14 cellular contexts compared by ENCODE assay signal in the genomic region with DNA sequence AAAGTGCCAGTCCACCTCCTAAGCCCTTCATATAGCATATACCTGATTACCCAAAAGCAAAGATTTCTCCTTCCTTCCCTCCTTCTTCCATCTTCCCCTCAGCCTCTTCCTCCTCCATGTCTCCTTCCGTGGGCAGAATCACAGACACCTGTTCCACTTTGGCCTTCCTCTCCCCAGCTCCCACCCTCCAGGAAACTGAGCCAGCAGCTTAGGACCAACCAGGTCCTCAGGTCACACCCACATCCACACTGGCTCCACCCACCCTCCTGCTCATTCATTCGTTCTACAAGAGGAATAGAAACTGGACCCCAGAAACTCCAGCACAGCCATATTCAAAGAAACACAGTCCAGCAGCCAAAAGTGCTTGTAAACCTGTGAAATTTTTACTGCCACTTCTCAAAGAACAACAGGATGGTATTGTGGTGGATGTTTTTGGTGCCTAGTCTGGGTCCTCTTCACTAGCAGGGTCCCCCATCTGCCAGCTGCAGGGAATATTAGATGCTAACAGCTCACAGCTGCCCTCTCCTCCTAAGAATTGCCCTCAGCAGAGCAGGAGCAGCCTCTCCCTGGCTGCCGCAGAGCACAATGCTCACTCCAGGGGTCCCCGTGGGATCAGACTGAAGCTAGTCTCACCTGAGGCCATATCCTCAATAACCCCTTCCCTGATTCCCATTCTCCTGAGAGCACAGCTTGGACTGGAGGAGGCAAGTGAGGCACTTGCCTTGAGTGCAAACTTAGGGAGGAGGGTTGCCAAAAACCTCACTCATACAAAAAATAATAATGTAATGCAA. TPM values are rescaled to one million over a fixed set of nuclear protein-coding genes. Genes with fewer than 3 reads are reported as not detected.
A peak's percentile ranks its signal among the peaks of the same experiment; 100 is the strongest.
DNase-seq lines count a peak whose midpoint lies in the region; ATAC-seq and TF ChIP-seq lines count a peak whose summit lies in the region.
"Had no signal": no experiment of that assay in that cellular context is flagged by ENCODE, and none has a peak within 500 bp of the region (broad histone marks: within the 10 kb centered on the region; RNA-seq: fewer than 3 reads in every experiment).

No MANE protein-coding gene starts in this region.

- CTCF ChIA-PET in GM10248 (lab: Yijun Ruan, JAX): interaction anchor here (1.3 to 4.7 kb wide), 5 partner anchors 7 to 87 kb away, joined by 3 to 19 read pairs (median 4); no protein-coding TSS in a partner anchor

- H3K27ac Mint-ChIP-seq in mesothelial cell of epicardium: no peak overlapping the region
- H3K27ac Mint-ChIP-seq: memory B cell had no signal

- DNase-seq in GM10248 (ENCODE audit: extremely low spot score) (peak; percentile 63), cerebellar cortex (ENCODE audit: low spot score) (peak; percentile 44), mesothelial cell of epicardium (ENCODE audit: low spot score in 2 of 2, unreplicated experiment in 2 of 2) (no peak)
- no peak for DNase-seq in activated CD8-positive, alpha-beta memory T cell treated with anti-CD3 and anti-CD28 coated beads, Interleukin-2, amount 50 U/mL, for 48 hours
- DNase-seq: activated T-cell treated with anti-CD3 and anti-CD28 coated beads for 4 hours, AML-193, anterior cingulate cortex, MG63, T-helper 2 cell had no signal

- ATAC-seq in GM19328 (IDR thresholded peaks at IDR 0.05; ENCODE audit: unreplicated experiment) (peak; percentile 49), HG03342 (IDR thresholded peaks at IDR 0.05; ENCODE audit: unreplicated experiment) (peak; percentile 78), HG03108 (IDR thresholded peaks at IDR 0.05; ENCODE audit: unreplicated experiment) (no peak), HG03354 (IDR thresholded peaks at IDR 0.05; ENCODE audit: poor library complexity, severe bottlenecking, unreplicated experiment) (no peak)

- no peaks in the 10 kb centered on the region for H3K36me3 Mint-ChIP-seq in mesothelial cell of epicardium
- H3K36me3 Mint-ChIP-seq: memory B cell had no signal

- H3K4me1 Mint-ChIP-seq in mesothelial cell of epicardium: peaks cover 6% of the 10 kb centered on the region

- TF ChIP-seq CTCF in GM10248 (IDR thresholded peaks at IDR 0.05; ENCODE audit: control extremely low read depth, extremely low read depth, low read depth, missing control alignments) (no peak), mesothelial cell of epicardium (IDR thresholded peaks at IDR 0.05; ENCODE audit: unreplicated experiment) (no peak)

- no peaks in the 10 kb centered on the region for H3K9me3 Mint-ChIP-seq in mesothelial cell of epicardium
- H3K9me3 Mint-ChIP-seq: memory B cell had no signal

- peaks cover 37% of the 10 kb centered on the region for H3K27me3 Mint-ChIP-seq in mesothelial cell of epicardium (ENCODE audit: low read depth)

- no peak overlapping the region for H3K4me3 Mint-ChIP-seq in mesothelial cell of epicardium
- H3K4me3 Mint-ChIP-seq: memory B cell had no signal

- POLR2A ChIA-PET in GM10248 (lab: Yijun Ruan, JAX): no interaction called here

RNA-seq across cellular contexts. Expression of a gene that starts 18.4 kb away (rescaled TPM):
- total RNA-seq in mesothelial cell of epicardium: 0.87 to 1.7 TPM (median 1.4 TPM) in 3 replicates

Comparison
In these comparisons a context has a peak if more than half of its experiments do, and no peak if none do; other contexts are left out.
1. DNase-seq: peak in GM10248 (single experiment) and cerebellar cortex (single experiment); none in activated CD8-positive, alpha-beta memory T cell treated with anti-CD3 and anti-CD28 coated beads, Interleukin-2, amount 50 U/mL, for 48 hours (single experiment) and mesothelial cell of epicardium (0 of 2).
2. ATAC-seq: peak in GM19328 (single experiment) and HG03342 (single experiment); none in HG03108 (single experiment) and HG03354 (single experiment).